ENCODE assay signal across 8 cellular contexts in the genomic region with DNA sequence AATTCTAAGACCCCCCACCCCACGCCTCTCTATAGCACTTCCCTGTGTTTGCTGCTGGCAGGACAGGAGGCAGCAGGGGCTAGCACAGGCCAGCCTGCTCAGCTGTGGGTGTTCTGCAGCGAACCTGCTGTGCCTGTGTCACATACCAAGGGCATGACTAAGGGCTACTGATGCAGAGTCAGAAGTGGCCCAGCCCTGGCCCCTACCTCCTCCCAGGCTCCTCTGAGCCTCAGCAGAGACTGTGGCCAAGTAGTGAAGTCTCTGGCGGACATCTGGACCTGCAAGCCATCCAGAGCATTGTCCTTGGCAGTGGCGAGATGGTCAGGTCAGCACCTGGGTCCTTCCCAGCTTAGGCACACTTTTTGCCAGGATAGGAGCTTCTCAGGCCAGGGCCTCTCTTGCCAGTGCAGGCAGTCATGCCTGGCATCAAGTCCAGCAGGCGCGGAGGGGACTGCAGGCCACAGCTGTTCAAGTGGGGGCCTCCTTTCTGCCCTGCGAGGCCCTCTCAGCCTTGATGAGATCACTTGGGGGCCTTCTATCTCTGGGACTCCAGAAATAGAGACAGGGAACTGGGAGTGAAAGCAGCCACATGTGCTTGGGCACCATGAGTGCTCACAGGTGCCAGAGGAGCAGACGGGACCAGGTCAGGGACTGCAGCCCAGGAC.
A peak's percentile ranks its signal among the peaks of the same experiment; 100 is the strongest.
DNase-seq lines count a peak whose midpoint lies in the region; ATAC-seq and TF ChIP-seq lines count a peak whose summit lies in the region.

No MANE protein-coding gene starts in this region.

- H3K36me3 ChIP-seq in stomach smooth muscle (ENCODE audit: control insufficient read depth in 2 of 2, insufficient read depth in 2 of 2, low read length in 2 of 2) (no peaks in the 10 kb centered on the region), prostate gland (no peaks in the 10 kb centered on the region)

- H3K36me3 Mint-ChIP-seq in activated CD4-positive, alpha-beta T cell treated with anti-CD3 and anti-CD28 coated beads for 36 hours (ENCODE audit: low read depth), result no peaks in the 10 kb centered on the region
- H3K36me3 Mint-ChIP-seq in activated CD8-positive, alpha-beta memory T cell treated with anti-CD3 and anti-CD28 coated beads, Interleukin-2, amount 10 ng/mL, durations not matched to agents 7 days and 5 days, result no peaks in the 10 kb centered on the region

- 72% methylated on average over 8 of the region's 8 CpGs for WGBS in right cardiac atrium
- WGBS in prostate gland, result 70% methylated on average over 2 of the region's 8 CpGs

- POLR2A ChIA-PET in activated CD4-positive, alpha-beta T cell treated with anti-CD3 and anti-CD28 coated beads for 36 hours (lab: Charles Lee), result interaction anchor here (1.0 kb wide), 1 partner anchor 11 kb away, joined by 3 read pairs; no protein-coding TSS in a partner anchor

- no peak overlapping the region for H3K9ac ChIP-seq in stomach smooth muscle (ENCODE audit: low read length in 2 of 2)

- no peak for TF ChIP-seq POLR2A in prostate gland (IDR thresholded peaks at IDR 0.05)

- no peak for TF ChIP-seq CTCF in prostate gland (IDR thresholded peaks at IDR 0.05)

- H3K27me3 ChIP-seq in right cardiac atrium (ENCODE audit: control insufficient read depth, insufficient read depth) (no peaks in the 10 kb centered on the region), stomach smooth muscle (ENCODE audit: control insufficient read depth in 1 of 2, insufficient read depth in 2 of 2, low read length in 2 of 2) (peaks cover 0 to 2% of the 10 kb centered on the region in 2 donors), prostate gland (replicated peaks; ENCODE audit: insufficient read depth) (no peaks in the 10 kb centered on the region)

- intact Hi-C loops in activated CD4-positive, alpha-beta T cell treated with anti-CD3 and anti-CD28 coated beads for 36 hours (cut with DNase I, micrococcal nuclease), result no loop called here
- intact Hi-C loops in right cardiac atrium (cut with DNase I), result no loop called here
- intact Hi-C loops in prostate gland (cut with DNase I), result no loop called here

- peaks cover 6% of the 10 kb centered on the region for H3K9me3 Mint-ChIP-seq in activated CD4-positive, alpha-beta T cell treated with anti-CD3 and anti-CD28 coated beads for 36 hours (ENCODE audit: low read depth)
- no peaks in the 10 kb centered on the region for H3K9me3 Mint-ChIP-seq in activated CD8-positive, alpha-beta memory T cell treated with anti-CD3 and anti-CD28 coated beads, Interleukin-2, amount 10 ng/mL, durations not matched to agents 7 days and 5 days (ENCODE audit: low read depth)

- H3K4me3 Mint-ChIP-seq in activated CD4-positive, alpha-beta T cell treated with anti-CD3 and anti-CD28 coated beads for 36 hours, result no peak overlapping the region
- H3K4me3 Mint-ChIP-seq in activated CD8-positive, alpha-beta memory T cell treated with anti-CD3 and anti-CD28 coated beads, Interleukin-2, amount 10 ng/mL, durations not matched to agents 7 days and 5 days, result no peak overlapping the region

- no peaks in the 10 kb centered on the region for H3K4me1 Mint-ChIP-seq in activated CD4-positive, alpha-beta T cell treated with anti-CD3 and anti-CD28 coated beads for 36 hours
- no peaks in the 10 kb centered on the region for H3K4me1 Mint-ChIP-seq in activated CD8-positive, alpha-beta memory T cell treated with anti-CD3 and anti-CD28 coated beads, Interleukin-2, amount 10 ng/mL, durations not matched to agents 7 days and 5 days

- H3K27ac ChIP-seq in right cardiac atrium (ENCODE audit: low read length), result no peak overlapping the region
- H3K27ac ChIP-seq in stomach smooth muscle (ENCODE audit: low read length), result peak overlapping the region; percentile 24
- no peak overlapping the region for H3K27ac ChIP-seq in prostate gland

- DNase-seq in activated CD4-positive, alpha-beta T cell treated with anti-CD3 and anti-CD28 coated beads for 36 hours, result peak; percentile 2
- DNase-seq in activated CD4-positive, alpha-beta T cell treated with anti-CD3 and anti-CD28 coated beads for 4 hours, result no peak
- DNase-seq in activated CD8-positive, alpha-beta memory T cell treated with anti-CD3 and anti-CD28 coated beads, Interleukin-2, amount 10 ng/mL, durations not matched to agents 7 days and 5 days, result peak; percentile 27
- peak in 1 of 3 donors; percentile 22 for DNase-seq in right cardiac atrium
- DNase-seq in prostate gland (ENCODE audit: low spot score), result no peak
- DNase-seq in H4 (ENCODE audit: low spot score), result no peak

- no peak overlapping the region for H3K27ac Mint-ChIP-seq in activated CD4-positive, alpha-beta T cell treated with anti-CD3 and anti-CD28 coated beads for 36 hours
- H3K27ac Mint-ChIP-seq in activated CD8-positive, alpha-beta memory T cell treated with anti-CD3 and anti-CD28 coated beads, Interleukin-2, amount 10 ng/mL, durations not matched to agents 7 days and 5 days, result no peak overlapping the region

- no peaks in the 10 kb centered on the region for H3K4me1 ChIP-seq in right cardiac atrium (ENCODE audit: control insufficient read depth, insufficient read depth, low read length)
- peaks cover 14% of the 10 kb centered on the region for H3K4me1 ChIP-seq in stomach smooth muscle (ENCODE audit: control insufficient read depth, insufficient read depth, low read length)
- H3K4me1 ChIP-seq in prostate gland (replicated peaks), result no peaks in the 10 kb centered on the region

- H3K27me3 Mint-ChIP-seq in activated CD4-positive, alpha-beta T cell treated with anti-CD3 and anti-CD28 coated beads for 36 hours, result no peaks in the 10 kb centered on the region
- peaks cover 16% of the 10 kb centered on the region for H3K27me3 Mint-ChIP-seq in activated CD8-positive, alpha-beta memory T cell treated with anti-CD3 and anti-CD28 coated beads, Interleukin-2, amount 10 ng/mL, durations not matched to agents 7 days and 5 days

- H3K4me3 ChIP-seq in right cardiac atrium (ENCODE audit: low read length) (no peak overlapping the region), stomach smooth muscle (ENCODE audit: low read length in 2 of 2) (no peak overlapping the region), prostate gland (no peak overlapping the region)

- no peak for ATAC-seq in activated CD4-positive, alpha-beta T cell treated with anti-CD3 and anti-CD28 coated beads for 36 hours
- no peak for ATAC-seq in activated CD8-positive, alpha-beta memory T cell treated with anti-CD3 and anti-CD28 coated beads, Interleukin-2, amount 10 ng/mL, durations not matched to agents 7 days and 5 days
- ATAC-seq in right cardiac atrium (peak; percentile 37 to 53), HG02981 (IDR thresholded peaks at IDR 0.05; ENCODE audit: unreplicated experiment) (no peak)

- H3K9me3 ChIP-seq in right cardiac atrium (ENCODE audit: control insufficient read depth, low read length), result no peaks in the 10 kb centered on the region
- no peaks in the 10 kb centered on the region for H3K9me3 ChIP-seq in stomach smooth muscle (ENCODE audit: control insufficient read depth in 2 of 2, low read length in 2 of 2)
- no peaks in the 10 kb centered on the region for H3K9me3 ChIP-seq in prostate gland

- CTCF ChIA-PET in activated CD4-positive, alpha-beta T cell treated with anti-CD3 and anti-CD28 coated beads for 36 hours (lab: Charles Lee), result no interaction called here
- CTCF ChIA-PET in activated CD8-positive, alpha-beta memory T cell treated with anti-CD3 and anti-CD28 coated beads, Interleukin-2, amount 10 ng/mL, durations not matched to agents 7 days and 5 days (lab: Charles Lee), result interaction anchor here (1.4 kb wide), 1 partner anchor 26 kb away, joined by 3 read pairs; no protein-coding TSS in a partner anchor

Comparison
In these comparisons a context has a peak if more than half of its experiments do, and no peak if none do; other contexts are left out.
1. DNase-seq: peak in activated CD4-positive, alpha-beta T cell treated with anti-CD3 and anti-CD28 coated beads for 36 hours (single experiment) and activated CD8-positive, alpha-beta memory T cell treated with anti-CD3 and anti-CD28 coated beads, Interleukin-2, amount 10 ng/mL, durations not matched to agents 7 days and 5 days (single experiment); none in activated CD4-positive, alpha-beta T cell treated with anti-CD3 and anti-CD28 coated beads for 4 hours (0 of 2), prostate gland (single experiment) and H4 (single experiment).
2. ATAC-seq: peak in right cardiac atrium (2 of 2); none in activated CD4-positive, alpha-beta T cell treated with anti-CD3 and anti-CD28 coated beads for 36 hours (single experiment), activated CD8-positive, alpha-beta memory T cell treated with anti-CD3 and anti-CD28 coated beads, Interleukin-2, amount 10 ng/mL, durations not matched to agents 7 days and 5 days (single experiment) and HG02981 (single experiment).